ENCODE assay signal across 16 cellular contexts in genomic region chr12:56336361-56337167, GRCh38. TPM values are rescaled to one million over a fixed set of nuclear protein-coding genes. Genes with fewer than 3 reads are reported as not detected.
DNase-seq lines count a peak whose midpoint lies in the region; ATAC-seq, FAIRE-seq and TF ChIP-seq lines count a peak whose summit lies in the region.
"Had no signal": no experiment of that assay in that cellular context is flagged by ENCODE, and none has a peak within 500 bp of the region (broad histone marks: within the 10 kb centered on the region; RNA-seq: fewer than 3 reads in every experiment).

No MANE protein-coding gene starts in this region.

- H3K27me3 Mint-ChIP-seq in CD4-positive, alpha-beta memory T cell: peaks cover 0 to 2% of the 10 kb centered on the region in 2 donors

- CTCF ChIA-PET in CD4-positive, alpha-beta memory T cell (lab: Charles Lee; ENCODE audit: partially characterized antibody): interaction anchor here (2.2 to 4.1 kb wide), 3 partner anchors 20 to 128 kb away, joined by 9 to 23 read pairs (median 15); partner anchors contain the start of genes CNPY2 and STAT2

- peaks cover 32 to 74% (median 47%) of the 10 kb centered on the region in 4 donors for H3K4me1 Mint-ChIP-seq in CD4-positive, alpha-beta memory T cell

- POLR2A ChIA-PET in CD4-positive, alpha-beta memory T cell (lab: Charles Lee; ENCODE audit: partially characterized antibody): interaction anchor here (0.9 to 14.4 kb wide), 4 partner anchors 21 to 233 kb away, joined by 3 to 264 read pairs (median 59); partner anchors contain the start of genes APOF, CNPY2, PA2G4 and STAT2

- H3K9me3 ChIP-seq in CD4-positive, alpha-beta memory T cell (ENCODE audit: control insufficient read depth in 1 of 2, low read length in 2 of 2): no peaks in the 10 kb centered on the region
- H3K9me3 ChIP-seq in breast epithelium: no peaks in the 10 kb centered on the region

- H3K9me3 Mint-ChIP-seq in CD4-positive, alpha-beta memory T cell: peaks cover 0 to 3% (median 0%) of the 10 kb centered on the region in 8 donors

- H3K4me3 ChIP-seq in CD4-positive, alpha-beta memory T cell (ENCODE audit: low read length in 2 of 2): no peak overlapping the region
- no peak overlapping the region for H3K4me3 ChIP-seq in breast epithelium

- peak overlapping the region in 3 of 8 donors; percentile 3 to 41 (median 40) for H3K4me3 Mint-ChIP-seq in CD4-positive, alpha-beta memory T cell

- peaks cover 7 to 28% of the 10 kb centered on the region in 2 donors for H3K36me3 Mint-ChIP-seq in CD4-positive, alpha-beta memory T cell

- no peaks in the 10 kb centered on the region for H3K27me3 ChIP-seq in CD4-positive, alpha-beta memory T cell (ENCODE audit: insufficient read depth, low read length)
- no peaks in the 10 kb centered on the region for H3K27me3 ChIP-seq in breast epithelium

- no peak for TF ChIP-seq CTCF in breast epithelium (IDR thresholded peaks at IDR 0.05)

- peak overlapping the region; percentile 47 to 94 (median 87) for H3K27ac Mint-ChIP-seq in CD4-positive, alpha-beta memory T cell

- FAIRE-seq in GM19239 (lab: Jason Lieb, UNC): peak; percentile 72

- no peak for TF ChIP-seq POLR2A in breast epithelium (IDR thresholded peaks at IDR 0.05)

- intact Hi-C loops in CD4-positive, alpha-beta memory T cell (cut with micrococcal nuclease): no loop called here
- intact Hi-C loops in breast epithelium (cut with DNase I; ENCODE audit: low total_unique reads): no loop called here

- no peaks in the 10 kb centered on the region for H3K36me3 ChIP-seq in CD4-positive, alpha-beta memory T cell (ENCODE audit: insufficient read depth, low read length)
- no peaks in the 10 kb centered on the region for H3K36me3 ChIP-seq in breast epithelium

- ATAC-seq in GM18520 (IDR thresholded peaks at IDR 0.05; ENCODE audit: unreplicated experiment): no peak
- no peak for ATAC-seq in HG02884 (IDR thresholded peaks at IDR 0.05; ENCODE audit: unreplicated experiment)
- ATAC-seq: left cardiac atrium had no signal

- H3K4me1 ChIP-seq in CD4-positive, alpha-beta memory T cell (ENCODE audit: insufficient read depth, low read length): peaks cover 62% of the 10 kb centered on the region
- no peaks in the 10 kb centered on the region for H3K4me1 ChIP-seq in breast epithelium

- no peak for DNase-seq in CD4-positive, alpha-beta memory T cell
- DNase-seq in GM19239 (ENCODE audit: insufficient read length, low spot score): no peak
- DNase-seq in SKM-1 treated with dmso at 0.1 percent for 144 hours (lab: John Stamatoyannopoulos, UW; ENCODE audit: unreplicated experiment): peak; percentile 54
- DNase-seq in inferior parietal cortex (ENCODE audit: extremely low spot score): peak; percentile 15
- DNase-seq in breast epithelium (ENCODE audit: low spot score in 2 of 2): no peak
- no peak for DNase-seq in NCI-H2107 (lab: John Stamatoyannopoulos, UW)
- DNase-seq: activated T-cell treated with anti-CD3 and anti-CD28 coated beads, Interleukin-2, amount 50 U/mL, for 48 hours; left cardiac atrium; NCI-H510A treated with DMSO at 0.1 percent for 48 hours; stimulated activated CD4-positive, alpha-beta T cell treated with anti-CD3 and anti-CD28 coated beads, Interleukin-2, amount 100 ng/mL, for 24 hours; SW 1271 had no signal

- no peak overlapping the region for H3K27ac ChIP-seq in CD4-positive, alpha-beta memory T cell (ENCODE audit: low read depth, low read length)
- no peak overlapping the region for H3K27ac ChIP-seq in breast epithelium

RNA-seq across cellular contexts. Expression of gene IL23A, which starts 2.1 kb away (rescaled TPM):
- 10 to 100 TPM; 34.1 to 34.4 TPM for total RNA-seq in CD4-positive, alpha-beta memory T cell
- 10 to 100 TPM; 30.3 to 40.1 TPM for polyA plus RNA-seq in CD4-positive, alpha-beta memory T cell
- under 1 TPM in 1 of 3 donors, not detected in 2; 0.88 TPM for total RNA-seq in breast epithelium
- total RNA-seq: cerebellum, left cardiac atrium, osteocyte had no signal

RNA-seq across cellular contexts. Expression of gene PAN2, which starts 2.8 kb away (rescaled TPM):
- 100 to 1,000 TPM; 193 to 203 TPM for total RNA-seq in CD4-positive, alpha-beta memory T cell
- polyA plus RNA-seq in CD4-positive, alpha-beta memory T cell: 10 to 100 TPM in 1 of 2 donors, 1 to 10 TPM in 1; 5.6 to 10.2 TPM
- 10 to 100 TPM; 44.3 to 84.4 (median 54.1) TPM for total RNA-seq in breast epithelium

RNA-seq across cellular contexts. Expression of gene CNPY2, which starts 20.8 kb away (rescaled TPM):
- 10 to 100 TPM; 93.5 to 95.8 TPM for total RNA-seq in CD4-positive, alpha-beta memory T cell
- polyA plus RNA-seq in CD4-positive, alpha-beta memory T cell: 100 to 1,000 TPM; 174 to 184 TPM
- total RNA-seq in breast epithelium: 10 to 100 TPM; 69.9 to 86.1 (median 85.9) TPM

RNA-seq across cellular contexts. Expression of gene STAT2, which starts 23.3 kb away (rescaled TPM):
- 100 to 1,000 TPM; 192 to 193 TPM for total RNA-seq in CD4-positive, alpha-beta memory T cell
- 10 to 100 TPM; 74.4 to 80.6 TPM for polyA plus RNA-seq in CD4-positive, alpha-beta memory T cell
- 100 to 1,000 TPM; 198 to 207 (median 198) TPM for total RNA-seq in breast epithelium

RNA-seq across cellular contexts. Expression of gene APOF, which starts 26.1 kb away (rescaled TPM):
- not detected for total RNA-seq in CD4-positive, alpha-beta memory T cell
- not detected for polyA plus RNA-seq in CD4-positive, alpha-beta memory T cell
- not detected for total RNA-seq in breast epithelium
- total RNA-seq: cerebellum, left cardiac atrium, osteocyte, subcutaneous adipose tissue had no signal

Comparison
In these comparisons a context has a peak if more than half of its experiments do, and no peak if none do; other contexts are left out.
1. DNase-seq: peak in SKM-1 treated with dmso at 0.1 percent for 144 hours (single experiment) and inferior parietal cortex (single experiment); none in CD4-positive, alpha-beta memory T cell (0 of 5), GM19239 (single experiment), breast epithelium (0 of 2) and NCI-H2107 (single experiment).
2. RNA of gene IL23A, which starts 2.1 kb away (total RNA-seq): 34.1 to 34.4 TPM in CD4-positive, alpha-beta memory T cell; 0.88 TPM in breast epithelium; every median in the first group is over 10 times any median in the second.